In the genomic region with DNA sequence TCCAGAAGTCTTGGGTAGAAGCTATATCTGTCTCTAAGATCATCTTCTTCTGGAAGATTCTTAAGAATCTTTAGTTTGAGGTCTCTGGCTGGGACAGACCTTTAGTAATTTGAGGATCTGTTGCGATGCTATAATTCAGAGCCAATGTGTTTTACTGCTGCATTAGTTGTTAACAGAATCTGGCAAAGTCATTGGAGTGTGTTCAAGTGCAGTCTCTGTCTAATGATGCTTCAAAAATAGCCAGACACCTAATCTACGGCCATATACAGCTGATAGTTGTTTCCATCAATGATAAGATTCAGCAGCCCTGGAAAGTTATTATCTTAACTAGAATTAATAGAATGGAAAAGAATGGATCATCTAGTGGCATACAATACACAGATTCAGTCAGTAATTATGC, we compare ENCODE assay signal across 14 cellular contexts.
"Had no signal": no experiment of that assay in that cellular context is flagged by ENCODE, and none has a peak within 500 bp of the region (broad histone marks: within the 10 kb centered on the region; RNA-seq: fewer than 3 reads in every experiment).

No MANE protein-coding gene starts in this region.

- H3K4me3 Mint-ChIP-seq: activated CD4-positive, alpha-beta T cell treated with anti-CD3 and anti-CD28 coated beads for 36 hours; activated naive CD4-positive, alpha-beta T cell treated with anti-CD3 and anti-CD28 coated beads for 36 hours; naive thymus-derived CD4-positive, alpha-beta T cell; T-helper 2 cell treated with Interferon-gamma antibody and Interleukin-4, amounts not matched to agents 5 μg/mL and 100 μg/mL, for 36 hours; WTC11 had no signal

- ATAC-seq: activated CD4-positive, alpha-beta T cell treated with anti-CD3 and anti-CD28 coated beads for 36 hours; body of pancreas; mucosa of descending colon; naive thymus-derived CD4-positive, alpha-beta T cell; sciatic nerve; WTC11 had no signal

- H3K27me3 Mint-ChIP-seq: activated CD4-positive, alpha-beta T cell treated with anti-CD3 and anti-CD28 coated beads for 36 hours; naive thymus-derived CD4-positive, alpha-beta T cell had no signal

- H3K36me3 Mint-ChIP-seq: WTC11 had no signal

- DNase-seq: activated CD4-positive, alpha-beta T cell treated with anti-CD3 and anti-CD28 coated beads for 36 hours; activated CD4-positive, alpha-beta T cell treated with anti-CD3 and anti-CD28 coated beads, Interleukin-2, amount 50 U/mL, for 48 hours; activated naive CD4-positive, alpha-beta T cell treated with anti-CD3 and anti-CD28 coated beads for 36 hours; body of pancreas; colonic mucosa; head of caudate nucleus; mucosa of descending colon; naive thymus-derived CD4-positive, alpha-beta T cell; ovary; stimulated activated naive CD4-positive, alpha-beta T cell; SW 1271 had no signal

- H3K27ac Mint-ChIP-seq: activated CD4-positive, alpha-beta T cell treated with anti-CD3 and anti-CD28 coated beads for 36 hours; activated naive CD4-positive, alpha-beta T cell treated with anti-CD3 and anti-CD28 coated beads for 36 hours; naive thymus-derived CD4-positive, alpha-beta T cell; T-helper 2 cell treated with Interferon-gamma antibody and Interleukin-4, amounts not matched to agents 5 μg/mL and 100 μg/mL, for 36 hours; WTC11 had no signal
